Comparison of ENCODE assay signal across 3 cellular contexts in the genomic region with DNA sequence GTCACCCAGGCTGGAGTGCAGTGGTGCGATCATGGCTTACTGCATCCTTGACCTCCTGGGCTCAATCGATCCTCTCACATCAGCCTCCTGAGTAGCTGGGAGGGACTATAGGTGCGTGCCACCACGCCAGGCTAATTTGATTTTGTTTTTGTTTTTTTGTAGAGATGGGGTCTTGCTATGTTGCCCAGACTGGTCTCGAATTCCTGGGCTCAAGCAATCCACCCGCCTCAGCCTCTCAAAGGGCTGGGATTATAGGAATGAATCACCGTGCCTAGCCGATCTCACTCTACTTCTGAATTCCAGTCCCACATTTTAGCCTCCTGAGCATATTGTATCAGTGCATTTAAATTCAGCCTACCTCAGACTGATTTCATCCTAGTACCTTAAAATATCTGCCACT.
TF ChIP-seq lines count a peak whose summit lies in the region.

No MANE protein-coding gene starts in this region.

TF ChIP-seq in HepG2, 621 proteins besides CTCF, POLR2A, EP300 and RAD21:
- TF ChIP-seq SETDB1 (CRISPR knock-in tag; IDR thresholded peaks at IDR 0.05; ENCODE audit: borderline replicate concordance) (no peak), ZNF121 (CRISPR knock-in tag; IDR thresholded peaks at IDR 0.05) (peak; percentile 62)

TF ChIP-seq in HEK293, 187 proteins besides CTCF, POLR2A, EP300 and RAD21:
- TF ChIP-seq ZNF121 (tag by site-specific recombination; IDR thresholded peaks at IDR 0.05), result peak; percentile 75
- TF ChIP-seq KLF9 (tag by site-specific recombination; IDR thresholded peaks at IDR 0.05; ENCODE audit: low read depth), result no peak
- no peak for TF ChIP-seq ZNF555 (tag by site-specific recombination; conservative IDR thresholded peaks at IDR 0.05)
- TF ChIP-seq KLF10 (tag by site-specific recombination; IDR thresholded peaks at IDR 0.05), result no peak
- no peak for TF ChIP-seq ZNF175 (tag by site-specific recombination; IDR thresholded peaks at IDR 0.05)
- no peak for TF ChIP-seq ZFHX2 (tag by site-specific recombination; conservative IDR thresholded peaks at IDR 0.05)
- 0 out of 2 replicates have a peak, but pooled peaks have one; percentile 26 for TF ChIP-seq ZBTB8A (tag by site-specific recombination; IDR thresholded peaks at IDR 0.05)
- no peak for TF ChIP-seq MEIS1 (CRISPR knock-in tag; IDR thresholded peaks at IDR 0.05; ENCODE audit: borderline replicate concordance)
- TF ChIP-seq ZNF585B (tag by site-specific recombination; IDR thresholded peaks at IDR 0.05), result peak; percentile 78
- TF ChIP-seq KLF1 (tag by site-specific recombination; IDR thresholded peaks at IDR 0.05), result no peak
- no peak for TF ChIP-seq GLI2 (tag by site-specific recombination; IDR thresholded peaks at IDR 0.05; ENCODE audit: borderline replicate concordance, low read depth)
- TF ChIP-seq ZNF350 (tag by site-specific recombination; IDR thresholded peaks at IDR 0.05), result no peak

TF ChIP-seq in K562, 482 proteins besides CTCF, POLR2A, EP300 and RAD21:
- TF ChIP-seq ZNF830 (CRISPR knock-in tag; IDR thresholded peaks at IDR 0.05) (no peak), ZNF121 (CRISPR knock-in tag; conservative IDR thresholded peaks at IDR 0.05) (peak; percentile 72), ZNF212 (CRISPR knock-in tag; IDR thresholded peaks at IDR 0.05) (no peak), PHB (CRISPR knock-in tag; IDR thresholded peaks at IDR 0.05) (no peak)
